In the genomic region with DNA sequence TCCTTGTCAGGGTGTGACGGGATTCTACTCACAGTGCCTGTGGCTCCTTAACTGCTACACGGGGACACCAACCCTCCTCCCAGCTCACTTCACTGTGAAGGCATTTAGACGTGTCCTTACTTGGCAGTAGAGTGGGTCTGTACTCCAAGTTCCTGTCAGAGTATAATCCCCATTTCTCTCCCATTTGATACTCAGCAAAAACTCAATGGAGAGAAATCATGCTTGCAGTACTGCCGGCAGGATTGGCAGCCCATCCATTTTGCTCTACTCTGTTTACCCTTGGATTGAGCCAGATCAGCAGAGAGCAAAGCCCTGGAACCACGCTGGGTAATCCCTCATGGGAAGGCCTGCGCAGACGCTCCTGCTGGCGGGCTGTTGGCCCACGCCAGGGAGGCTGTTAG, we compare ENCODE assay signal across 1 cellular context.
TF ChIP-seq lines count a peak whose summit lies in the region.

No MANE protein-coding gene starts in this region.

TF ChIP-seq in WTC11, 78 proteins besides CTCF, POLR2A, EP300 and RAD21 (continued from another document):
- TF ChIP-seq, protein P1, sequence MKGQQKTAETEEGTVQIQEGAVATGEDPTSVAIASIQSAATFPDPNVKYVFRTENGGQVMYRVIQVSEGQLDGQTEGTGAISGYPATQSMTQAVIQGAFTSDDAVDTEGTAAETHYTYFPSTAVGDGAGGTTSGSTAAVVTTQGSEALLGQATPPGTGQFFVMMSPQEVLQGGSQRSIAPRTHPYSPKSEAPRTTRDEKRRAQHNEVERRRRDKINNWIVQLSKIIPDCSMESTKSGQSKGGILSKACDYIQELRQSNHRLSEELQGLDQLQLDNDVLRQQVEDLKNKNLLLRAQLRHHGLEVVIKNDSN (CRISPR knock-in tag; IDR thresholded peaks at IDR 0.05), result no peak
- no peak for TF ChIP-seq ZNF423 (CRISPR knock-in tag; IDR thresholded peaks at IDR 0.05)
- no peak for TF ChIP-seq ZNF138 (CRISPR knock-in tag; conservative IDR thresholded peaks at IDR 0.05)
- TF ChIP-seq, protein P2, sequence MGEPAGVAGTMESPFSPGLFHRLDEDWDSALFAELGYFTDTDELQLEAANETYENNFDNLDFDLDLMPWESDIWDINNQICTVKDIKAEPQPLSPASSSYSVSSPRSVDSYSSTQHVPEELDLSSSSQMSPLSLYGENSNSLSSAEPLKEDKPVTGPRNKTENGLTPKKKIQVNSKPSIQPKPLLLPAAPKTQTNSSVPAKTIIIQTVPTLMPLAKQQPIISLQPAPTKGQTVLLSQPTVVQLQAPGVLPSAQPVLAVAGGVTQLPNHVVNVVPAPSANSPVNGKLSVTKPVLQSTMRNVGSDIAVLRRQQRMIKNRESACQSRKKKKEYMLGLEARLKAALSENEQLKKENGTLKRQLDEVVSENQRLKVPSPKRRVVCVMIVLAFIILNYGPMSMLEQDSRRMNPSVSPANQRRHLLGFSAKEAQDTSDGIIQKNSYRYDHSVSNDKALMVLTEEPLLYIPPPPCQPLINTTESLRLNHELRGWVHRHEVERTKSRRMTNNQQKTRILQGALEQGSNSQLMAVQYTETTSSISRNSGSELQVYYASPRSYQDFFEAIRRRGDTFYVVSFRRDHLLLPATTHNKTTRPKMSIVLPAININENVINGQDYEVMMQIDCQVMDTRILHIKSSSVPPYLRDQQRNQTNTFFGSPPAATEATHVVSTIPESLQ (CRISPR knock-in tag; IDR thresholded peaks at IDR 0.05), result no peak
- TF ChIP-seq, protein P3, sequence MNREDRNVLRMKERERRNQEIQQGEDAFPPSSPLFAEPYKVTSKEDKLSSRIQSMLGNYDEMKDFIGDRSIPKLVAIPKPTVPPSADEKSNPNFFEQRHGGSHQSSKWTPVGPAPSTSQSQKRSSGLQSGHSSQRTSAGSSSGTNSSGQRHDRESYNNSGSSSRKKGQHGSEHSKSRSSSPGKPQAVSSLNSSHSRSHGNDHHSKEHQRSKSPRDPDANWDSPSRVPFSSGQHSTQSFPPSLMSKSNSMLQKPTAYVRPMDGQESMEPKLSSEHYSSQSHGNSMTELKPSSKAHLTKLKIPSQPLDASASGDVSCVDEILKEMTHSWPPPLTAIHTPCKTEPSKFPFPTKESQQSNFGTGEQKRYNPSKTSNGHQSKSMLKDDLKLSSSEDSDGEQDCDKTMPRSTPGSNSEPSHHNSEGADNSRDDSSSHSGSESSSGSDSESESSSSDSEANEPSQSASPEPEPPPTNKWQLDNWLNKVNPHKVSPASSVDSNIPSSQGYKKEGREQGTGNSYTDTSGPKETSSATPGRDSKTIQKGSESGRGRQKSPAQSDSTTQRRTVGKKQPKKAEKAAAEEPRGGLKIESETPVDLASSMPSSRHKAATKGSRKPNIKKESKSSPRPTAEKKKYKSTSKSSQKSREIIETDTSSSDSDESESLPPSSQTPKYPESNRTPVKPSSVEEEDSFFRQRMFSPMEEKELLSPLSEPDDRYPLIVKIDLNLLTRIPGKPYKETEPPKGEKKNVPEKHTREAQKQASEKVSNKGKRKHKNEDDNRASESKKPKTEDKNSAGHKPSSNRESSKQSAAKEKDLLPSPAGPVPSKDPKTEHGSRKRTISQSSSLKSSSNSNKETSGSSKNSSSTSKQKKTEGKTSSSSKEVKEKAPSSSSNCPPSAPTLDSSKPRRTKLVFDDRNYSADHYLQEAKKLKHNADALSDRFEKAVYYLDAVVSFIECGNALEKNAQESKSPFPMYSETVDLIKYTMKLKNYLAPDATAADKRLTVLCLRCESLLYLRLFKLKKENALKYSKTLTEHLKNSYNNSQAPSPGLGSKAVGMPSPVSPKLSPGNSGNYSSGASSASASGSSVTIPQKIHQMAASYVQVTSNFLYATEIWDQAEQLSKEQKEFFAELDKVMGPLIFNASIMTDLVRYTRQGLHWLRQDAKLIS (CRISPR knock-in tag; IDR thresholded peaks at IDR 0.05; ENCODE audit: borderline replicate concordance), result no peak
- no peak for TF ChIP-seq SP1 (CRISPR knock-in tag; conservative IDR thresholded peaks at IDR 0.05)
- TF ChIP-seq CBFB (CRISPR knock-in tag; IDR thresholded peaks at IDR 0.05; ENCODE audit: low read depth), result no peak
- no peak for TF ChIP-seq ZBTB21 (CRISPR knock-in tag; IDR thresholded peaks at IDR 0.05; ENCODE audit: borderline replicate concordance)
- no peak for TF ChIP-seq ZNF416 (CRISPR knock-in tag; IDR thresholded peaks at IDR 0.05)
TF ChIP-seq in WTC11: peak in this region for 0.
